In genomic region chr11:130580372-130580771, GRCh38 we compare ENCODE assay signal across 9 cellular contexts.
DNase-seq lines count a peak whose midpoint lies in the region; ATAC-seq and TF ChIP-seq lines count a peak whose summit lies in the region.
"Had no signal": no experiment of that assay in that cellular context is flagged by ENCODE, and none has a peak within 500 bp of the region (broad histone marks: within the 10 kb centered on the region; RNA-seq: fewer than 3 reads in every experiment).

No MANE protein-coding gene starts in this region.

- in situ Hi-C loops in ACHN (cut with HindIII; ENCODE audit: low pct_ligation_motif_present, low pct_unique_long_range_greater_than_20kb, low sequenced_read_pairs) (no loop called here), GM13976 (cut with MboI; ENCODE audit: low sequenced_read_pairs, unreplicated experiment) (no loop called here)

- H3K4me3 ChIP-seq in dorsolateral prefrontal cortex, result no peak overlapping the region
- no peak overlapping the region for H3K4me3 ChIP-seq in BE2C (ENCODE audit: low read depth, low read length)

- intact Hi-C loops in dorsolateral prefrontal cortex (cut with DNase I), result loop anchor here (5.0 to 10.0 kb wide), 2 partner anchors 282 to 284 kb away; no protein-coding TSS in a partner anchor

- H3K27me3 ChIP-seq in dorsolateral prefrontal cortex (peaks cover 0 to 28% (median 0%) of the 10 kb centered on the region in 45 donors), BE2C (no peaks in the 10 kb centered on the region)

- no peaks in the 10 kb centered on the region for H3K9me3 ChIP-seq in BE2C

- no peaks in the 10 kb centered on the region for H3K4me1 ChIP-seq in BE2C

- ATAC-seq in HG03095 (IDR thresholded peaks at IDR 0.05; ENCODE audit: unreplicated experiment), result no peak
- ATAC-seq in HG03025 (IDR thresholded peaks at IDR 0.05; ENCODE audit: low FRiP score, unreplicated experiment), result no peak

- DNase-seq in ACHN (peak; percentile 9), NCI-H2081 treated with DMSO at 0.1 percent for 48 hours (lab: John Stamatoyannopoulos, UW) (peak; percentile 27), dorsolateral prefrontal cortex (peak; percentile 47 to 83 (median 73)), midbrain (lab: John Stamatoyannopoulos, UW) (peak; percentile 84), GM13976 (ENCODE audit: low spot score) (no peak), BE2C (no peak)
- DNase-seq: activated CD4-positive, alpha-beta T cell treated with anti-CD3 and anti-CD28 coated beads for 48 hours had no signal

- TF ChIP-seq CTCF in dorsolateral prefrontal cortex (IDR thresholded peaks at IDR 0.05 in 54 of 56, conservative IDR thresholded peaks at IDR 0.05 in 2 of 56; ENCODE audit: low read depth in 1 of 56, partially characterized antibody in 56 of 56), result peak in 8 of 56 donors; percentile 13 to 41 (median 28)
- no peak for TF ChIP-seq CTCF in GM13976 (IDR thresholded peaks at IDR 0.05; ENCODE audit: borderline replicate concordance, control extremely low read depth, extremely low read depth, insufficient read depth, missing control alignments)
- TF ChIP-seq CTCF in BE2C (IDR thresholded peaks at IDR 0.05; ENCODE audit: low read depth, low read length), result no peak

- peak overlapping the region in 1 of 59 donors; percentile 6 for H3K27ac ChIP-seq in dorsolateral prefrontal cortex

- no peaks in the 10 kb centered on the region for H3K36me3 ChIP-seq in BE2C

Comparison
In these comparisons a context has a peak if more than half of its experiments do, and no peak if none do; other contexts are left out.
1. DNase-seq: peak in ACHN (single experiment), NCI-H2081 treated with DMSO at 0.1 percent for 48 hours (single experiment), dorsolateral prefrontal cortex (10 of 10) and midbrain (single experiment); none in GM13976 (single experiment) and BE2C (single experiment).